ENCODE assay signal across 1 cellular context in genomic region chr4:53377319-53378170, GRCh38.
TF ChIP-seq lines count a peak whose summit lies in the region.

Gene FIP1L1 (plus strand): TSS chr4:53377641. CDS start chr4:53377839, 198 bp downstream.

TF ChIP-seq in K562, 482 proteins besides CTCF, POLR2A, EP300 and RAD21 (continued from another document and continues in another):
- TF ChIP-seq ZNF592 (IDR thresholded peaks at IDR 0.05) (0 out of 2 replicates have a peak, but pooled peaks have one; percentile 6), ZNF274 (IDR thresholded peaks at IDR 0.05; ENCODE audit: borderline replicate concordance, low read depth, low read length) (no peak), CLOCK (CRISPR knock-in tag; IDR thresholded peaks at IDR 0.05; ENCODE audit: borderline replicate concordance) (no peak), ID3 (CRISPR knock-in tag; IDR thresholded peaks at IDR 0.05) (no peak), ID3 (tag; IDR thresholded peaks at IDR 0.05) (no peak), TRIM28 (IDR thresholded peaks at IDR 0.05) (no peak), BRF2 (IDR thresholded peaks at IDR 0.05; ENCODE audit: borderline replicate concordance, insufficient read depth, insufficient read length) (no peak), ZNF232 (CRISPR knock-in tag; IDR thresholded peaks at IDR 0.05) (no peak), MYBL2 (IDR thresholded peaks at IDR 0.05; ENCODE audit: low read depth) (no peak), MYBL2 (CRISPR knock-in tag; IDR thresholded peaks at IDR 0.05; ENCODE audit: borderline replicate concordance) (no peak), FIP1L1 (IDR thresholded peaks at IDR 0.05; ENCODE audit: low read depth, low read length, poor library complexity, severe bottlenecking) (peak; percentile 49), POLR3A (IDR thresholded peaks at IDR 0.05; ENCODE audit: borderline replicate concordance, extremely low read depth, insufficient read depth, insufficient read length) (no peak), TEAD4 (IDR thresholded peaks at IDR 0.05; ENCODE audit: low read length) (no peak), TEAD4 (CRISPR knock-in tag; IDR thresholded peaks at IDR 0.05; ENCODE audit: borderline replicate concordance) (no peak), ZNF584 (CRISPR knock-in tag; IDR thresholded peaks at IDR 0.05; ENCODE audit: low read depth) (no peak), TCFL5 (CRISPR knock-in tag; conservative IDR thresholded peaks at IDR 0.05) (no peak), ZBTB7A (IDR thresholded peaks at IDR 0.05; ENCODE audit: borderline replicate concordance, control insufficient read depth, low read depth, low read length) (peak; percentile 54; the same call in 1 of the 2 replicates), CHD7 (IDR thresholded peaks at IDR 0.05; ENCODE audit: low read depth, low read length) (no peak), RBM15 (IDR thresholded peaks at IDR 0.05; ENCODE audit: insufficient read depth, low read length) (no peak), PHF8 (IDR thresholded peaks at IDR 0.05; ENCODE audit: borderline replicate concordance, low read length) (peak; percentile 91), ZNF740 (CRISPR knock-in tag; IDR thresholded peaks at IDR 0.05) (no peak), ZNF740 (tag; IDR thresholded peaks at IDR 0.05) (no peak), ZFPM2 (CRISPR knock-in tag; IDR thresholded peaks at IDR 0.05) (0 out of 2 replicates have a peak, but pooled peaks have one; percentile 17), HDAC8 (tag; IDR thresholded peaks at IDR 0.05) (0 out of 2 replicates have a peak, but pooled peaks have one; percentile 22), ATF6 (CRISPR knock-in tag; IDR thresholded peaks at IDR 0.05) (peak; percentile 67; the same call in 1 of the 2 replicates), ETV5 (CRISPR knock-in tag; IDR thresholded peaks at IDR 0.05; ENCODE audit: low read depth) (peak; percentile 69)
